Comparison of ENCODE assay signal across 8 cellular contexts in genomic region chr2:181305151-181306123, GRCh38.
DNase-seq lines count a peak whose midpoint lies in the region; ATAC-seq and TF ChIP-seq lines count a peak whose summit lies in the region.

No MANE protein-coding gene starts in this region.

- H3K36me3 ChIP-seq in psoas muscle (ENCODE audit: insufficient read depth in 1 of 2, low read depth in 1 of 2): no peaks in the 10 kb centered on the region

- no peaks in the 10 kb centered on the region for H3K4me1 ChIP-seq in psoas muscle

- no peak overlapping the region for H3K27ac Mint-ChIP-seq in endothelial cell (ENCODE audit: unreplicated experiment)

- H3K4me3 Mint-ChIP-seq in endothelial cell (ENCODE audit: unreplicated experiment): no peak overlapping the region

- H3K27me3 ChIP-seq in psoas muscle (ENCODE audit: insufficient read depth in 3 of 3, low read length in 2 of 3): no peaks in the 10 kb centered on the region

- no peaks in the 10 kb centered on the region for H3K9me3 Mint-ChIP-seq in endothelial cell (ENCODE audit: unreplicated experiment)

- DNase-seq in GM12864 (ENCODE audit: low read depth): peak; percentile 97
- DNase-seq in SW480 (ENCODE audit: low spot score): peak; percentile 80
- DNase-seq in fibroblast of the aortic adventitia (ENCODE audit: low read depth): peak; percentile 14
- DNase-seq in NCI-H1436 treated with DMSO at 0.1 percent for 48 hours (lab: John Stamatoyannopoulos, UW): no peak
- DNase-seq in psoas muscle: no peak
- no peak for DNase-seq in endothelial cell (ENCODE audit: low spot score)

- H3K4me1 Mint-ChIP-seq in endothelial cell (ENCODE audit: unreplicated experiment): no peaks in the 10 kb centered on the region

- TF ChIP-seq CTCF in GM12864 (IDR thresholded peaks at IDR 0.05; ENCODE audit: low read depth, low read length, missing control alignments): no peak
- TF ChIP-seq CTCF in fibroblast of the aortic adventitia (IDR thresholded peaks at IDR 0.05; ENCODE audit: insufficient read depth, low read length): no peak
- no peak for TF ChIP-seq CTCF in psoas muscle (IDR thresholded peaks at IDR 0.05)
- TF ChIP-seq CTCF in endothelial cell (IDR thresholded peaks at IDR 0.05; ENCODE audit: unreplicated experiment): no peak

- ATAC-seq in GM19463 (IDR thresholded peaks at IDR 0.05; ENCODE audit: unreplicated experiment) (peak; percentile 87), HG03457 (IDR thresholded peaks at IDR 0.05; ENCODE audit: unreplicated experiment) (peak; percentile 80), psoas muscle (no peak)

- intact Hi-C loops in psoas muscle (cut with DNase I): no loop called here

- no peaks in the 10 kb centered on the region for H3K9me3 ChIP-seq in psoas muscle

- H3K27ac ChIP-seq in psoas muscle: no peak overlapping the region

- H3K36me3 Mint-ChIP-seq in endothelial cell (ENCODE audit: low read depth, unreplicated experiment): no peaks in the 10 kb centered on the region

- 59 to 71% (median 67%) methylated on average over 6 of the region's 6 CpGs for WGBS in psoas muscle, 3 donors

- no peak overlapping the region; the same call in 1 of the 2 replicates for H3K4me3 ChIP-seq in GM12864 (ENCODE audit: low read depth, low read length)
- H3K4me3 ChIP-seq in fibroblast of the aortic adventitia (ENCODE audit: low read depth, low read length): no peak overlapping the region
- H3K4me3 ChIP-seq in psoas muscle: no peak overlapping the region

- H3K27me3 Mint-ChIP-seq in endothelial cell (ENCODE audit: unreplicated experiment): no peaks in the 10 kb centered on the region

Comparison
In these comparisons a context has a peak if more than half of its experiments do, and no peak if none do; other contexts are left out.
1. DNase-seq: peak in GM12864 (single experiment), SW480 (single experiment) and fibroblast of the aortic adventitia (single experiment); none in NCI-H1436 treated with DMSO at 0.1 percent for 48 hours (single experiment), psoas muscle (0 of 2) and endothelial cell (single experiment).
2. ATAC-seq: peak in GM19463 (single experiment) and HG03457 (single experiment); none in psoas muscle (0 of 4).